In the genomic region with DNA sequence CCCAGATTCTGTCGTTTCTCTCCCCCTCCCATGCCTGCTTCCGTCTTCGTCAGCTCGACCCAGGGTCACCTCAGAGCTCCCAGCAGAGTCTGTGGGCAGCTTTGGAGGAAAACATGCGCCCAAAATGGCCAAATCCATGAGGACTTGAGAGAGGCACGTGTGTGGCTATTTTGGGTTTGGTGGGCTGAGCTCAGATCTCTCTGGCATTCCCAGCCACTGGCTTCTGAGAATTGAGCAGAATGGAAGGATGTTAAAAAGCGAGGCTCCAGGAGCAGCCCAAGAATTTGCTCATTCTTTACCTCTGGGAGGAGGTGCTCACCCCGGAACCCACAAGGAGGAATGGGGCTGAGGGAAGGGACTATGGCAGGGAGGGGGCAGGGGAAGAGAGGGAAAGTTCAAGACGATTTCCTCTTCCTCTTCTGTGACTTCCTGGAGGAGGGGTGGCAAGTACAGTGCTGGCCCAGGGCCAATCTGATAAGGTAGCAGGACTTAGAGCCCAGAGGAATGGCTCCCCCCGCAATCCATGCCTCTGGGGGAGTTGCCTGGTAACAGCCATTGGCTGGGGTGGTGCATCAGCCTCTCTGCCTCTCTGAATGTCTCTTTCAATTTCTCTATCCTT, we compare ENCODE assay signal across 8 cellular contexts. TPM values are rescaled to one million over a fixed set of nuclear protein-coding genes. Genes with fewer than 3 reads are reported as not detected.
DNase-seq lines count a peak whose midpoint lies in the region; ATAC-seq and TF ChIP-seq lines count a peak whose summit lies in the region.

No MANE protein-coding gene starts in this region.

- no peaks in the 10 kb centered on the region; the same call in 1 of the 2 replicates for H3K27me3 Mint-ChIP-seq in WTC11 (ENCODE audit: low read depth)

- CTCF ChIA-PET in WTC11 (lab: Charles Lee) = interaction anchor here (1.9 kb wide), 1 partner anchor 24 kb away, joined by 8 read pairs; no protein-coding TSS in a partner anchor

- in situ Hi-C loops in gastrocnemius medialis (cut with MboI; ENCODE audit: low sequenced_read_pairs in 4 of 4) = no loop called here
- in situ Hi-C loops in GM13976 (cut with MboI; ENCODE audit: low sequenced_read_pairs, unreplicated experiment) = no loop called here

- peak overlapping the region in 2 of 4 donors; percentile 6 to 7 for H3K4me3 ChIP-seq in gastrocnemius medialis

- ATAC-seq in WTC11 (peak; percentile 24; the same call in 1 of the 2 replicates), left cardiac atrium (peak; percentile 83 to 90), gastrocnemius medialis (peak; percentile 62 to 74), GM21390 (IDR thresholded peaks at IDR 0.05; ENCODE audit: unreplicated experiment) (no peak)

- H3K9me3 Mint-ChIP-seq in WTC11 = peaks cover 6% of the 10 kb centered on the region

- TF ChIP-seq CTCF in WTC11 (IDR thresholded peaks at IDR 0.05) (no peak), gastrocnemius medialis (IDR thresholded peaks at IDR 0.05 in 4 of 5, conservative IDR thresholded peaks at IDR 0.05 in 1 of 5) (no peak), GM13976 (IDR thresholded peaks at IDR 0.05; ENCODE audit: borderline replicate concordance, control extremely low read depth, extremely low read depth, insufficient read depth, missing control alignments) (no peak)

- TF ChIP-seq POLR2A in gastrocnemius medialis (IDR thresholded peaks at IDR 0.05) = no peak

- H3K27ac Mint-ChIP-seq in WTC11 = peak overlapping the region; percentile 56

- no peak overlapping the region for H3K4me3 Mint-ChIP-seq in WTC11

- H3K4me1 ChIP-seq in gastrocnemius medialis = peaks cover 7 to 10% of the 10 kb centered on the region in 2 donors

- POLR2A ChIA-PET in WTC11 (lab: Charles Lee) = interaction anchor here (0.7 kb wide), 1 partner anchor 970 kb away, joined by 3 read pairs; no protein-coding TSS in a partner anchor

- no peaks in the 10 kb centered on the region for H3K9me3 ChIP-seq in gastrocnemius medialis

- H3K36me3 Mint-ChIP-seq in WTC11 = peaks cover 15% of the 10 kb centered on the region

- DNase-seq in H4 (ENCODE audit: low spot score) = peak; percentile 55
- no peak for DNase-seq in WTC11 (ENCODE audit: low spot score)
- peak; percentile 91 for DNase-seq in left cardiac atrium
- peak in 1 of 2 donors; percentile 33 for DNase-seq in gastrocnemius medialis
- no peak for DNase-seq in GM13976 (ENCODE audit: low spot score)
- no peak for DNase-seq in medulla oblongata (ENCODE audit: extremely low spot score)
- DNase-seq in SW 1271 (lab: John Stamatoyannopoulos, UW) = no peak

- peaks cover 9% of the 10 kb centered on the region for H3K4me1 Mint-ChIP-seq in WTC11

- H3K27me3 ChIP-seq in gastrocnemius medialis = no peaks in the 10 kb centered on the region

- peak overlapping the region; percentile 47 to 74 (median 68) for H3K27ac ChIP-seq in gastrocnemius medialis

- H3K36me3 ChIP-seq in gastrocnemius medialis = no peaks in the 10 kb centered on the region

- intact Hi-C loops in left cardiac atrium (cut with DNase I) = no loop called here
- intact Hi-C loops in gastrocnemius medialis (cut with DNase I; ENCODE audit: low total_unique reads) = no loop called here

TF ChIP-seq in WTC11, 78 proteins besides CTCF, POLR2A, EP300 and RAD21:
- TF ChIP-seq, protein P1, sequence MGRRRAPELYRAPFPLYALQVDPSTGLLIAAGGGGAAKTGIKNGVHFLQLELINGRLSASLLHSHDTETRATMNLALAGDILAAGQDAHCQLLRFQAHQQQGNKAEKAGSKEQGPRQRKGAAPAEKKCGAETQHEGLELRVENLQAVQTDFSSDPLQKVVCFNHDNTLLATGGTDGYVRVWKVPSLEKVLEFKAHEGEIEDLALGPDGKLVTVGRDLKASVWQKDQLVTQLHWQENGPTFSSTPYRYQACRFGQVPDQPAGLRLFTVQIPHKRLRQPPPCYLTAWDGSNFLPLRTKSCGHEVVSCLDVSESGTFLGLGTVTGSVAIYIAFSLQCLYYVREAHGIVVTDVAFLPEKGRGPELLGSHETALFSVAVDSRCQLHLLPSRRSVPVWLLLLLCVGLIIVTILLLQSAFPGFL (CRISPR knock-in tag; IDR thresholded peaks at IDR 0.05; ENCODE audit: borderline replicate concordance) = no peak
- TF ChIP-seq NFE2L1 (CRISPR knock-in tag; IDR thresholded peaks at IDR 0.05) (no peak), NFYB (CRISPR knock-in tag; conservative IDR thresholded peaks at IDR 0.05; ENCODE audit: low read depth) (no peak), SOX15 (CRISPR knock-in tag; IDR thresholded peaks at IDR 0.05) (no peak), KAT7 (CRISPR knock-in tag; IDR thresholded peaks at IDR 0.05; ENCODE audit: borderline replicate concordance) (no peak)
- TF ChIP-seq, protein P2, sequence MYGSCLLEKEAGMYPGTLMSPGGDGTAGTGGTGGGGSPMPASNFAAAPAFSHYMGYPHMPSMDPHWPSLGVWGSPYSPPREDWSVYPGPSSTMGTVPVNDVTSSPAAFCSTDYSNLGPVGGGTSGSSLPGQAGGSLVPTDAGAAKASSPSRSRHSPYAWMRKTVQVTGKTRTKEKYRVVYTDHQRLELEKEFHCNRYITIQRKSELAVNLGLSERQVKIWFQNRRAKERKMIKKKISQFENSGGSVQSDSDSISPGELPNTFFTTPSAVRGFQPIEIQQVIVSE (CRISPR knock-in tag; IDR thresholded peaks at IDR 0.05; ENCODE audit: borderline replicate concordance) = no peak
- TF ChIP-seq, protein P3, sequence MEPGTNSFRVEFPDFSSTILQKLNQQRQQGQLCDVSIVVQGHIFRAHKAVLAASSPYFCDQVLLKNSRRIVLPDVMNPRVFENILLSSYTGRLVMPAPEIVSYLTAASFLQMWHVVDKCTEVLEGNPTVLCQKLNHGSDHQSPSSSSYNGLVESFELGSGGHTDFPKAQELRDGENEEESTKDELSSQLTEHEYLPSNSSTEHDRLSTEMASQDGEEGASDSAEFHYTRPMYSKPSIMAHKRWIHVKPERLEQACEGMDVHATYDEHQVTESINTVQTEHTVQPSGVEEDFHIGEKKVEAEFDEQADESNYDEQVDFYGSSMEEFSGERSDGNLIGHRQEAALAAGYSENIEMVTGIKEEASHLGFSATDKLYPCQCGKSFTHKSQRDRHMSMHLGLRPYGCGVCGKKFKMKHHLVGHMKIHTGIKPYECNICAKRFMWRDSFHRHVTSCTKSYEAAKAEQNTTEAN (CRISPR knock-in tag; IDR thresholded peaks at IDR 0.05) = no peak
- TF ChIP-seq, protein P4, sequence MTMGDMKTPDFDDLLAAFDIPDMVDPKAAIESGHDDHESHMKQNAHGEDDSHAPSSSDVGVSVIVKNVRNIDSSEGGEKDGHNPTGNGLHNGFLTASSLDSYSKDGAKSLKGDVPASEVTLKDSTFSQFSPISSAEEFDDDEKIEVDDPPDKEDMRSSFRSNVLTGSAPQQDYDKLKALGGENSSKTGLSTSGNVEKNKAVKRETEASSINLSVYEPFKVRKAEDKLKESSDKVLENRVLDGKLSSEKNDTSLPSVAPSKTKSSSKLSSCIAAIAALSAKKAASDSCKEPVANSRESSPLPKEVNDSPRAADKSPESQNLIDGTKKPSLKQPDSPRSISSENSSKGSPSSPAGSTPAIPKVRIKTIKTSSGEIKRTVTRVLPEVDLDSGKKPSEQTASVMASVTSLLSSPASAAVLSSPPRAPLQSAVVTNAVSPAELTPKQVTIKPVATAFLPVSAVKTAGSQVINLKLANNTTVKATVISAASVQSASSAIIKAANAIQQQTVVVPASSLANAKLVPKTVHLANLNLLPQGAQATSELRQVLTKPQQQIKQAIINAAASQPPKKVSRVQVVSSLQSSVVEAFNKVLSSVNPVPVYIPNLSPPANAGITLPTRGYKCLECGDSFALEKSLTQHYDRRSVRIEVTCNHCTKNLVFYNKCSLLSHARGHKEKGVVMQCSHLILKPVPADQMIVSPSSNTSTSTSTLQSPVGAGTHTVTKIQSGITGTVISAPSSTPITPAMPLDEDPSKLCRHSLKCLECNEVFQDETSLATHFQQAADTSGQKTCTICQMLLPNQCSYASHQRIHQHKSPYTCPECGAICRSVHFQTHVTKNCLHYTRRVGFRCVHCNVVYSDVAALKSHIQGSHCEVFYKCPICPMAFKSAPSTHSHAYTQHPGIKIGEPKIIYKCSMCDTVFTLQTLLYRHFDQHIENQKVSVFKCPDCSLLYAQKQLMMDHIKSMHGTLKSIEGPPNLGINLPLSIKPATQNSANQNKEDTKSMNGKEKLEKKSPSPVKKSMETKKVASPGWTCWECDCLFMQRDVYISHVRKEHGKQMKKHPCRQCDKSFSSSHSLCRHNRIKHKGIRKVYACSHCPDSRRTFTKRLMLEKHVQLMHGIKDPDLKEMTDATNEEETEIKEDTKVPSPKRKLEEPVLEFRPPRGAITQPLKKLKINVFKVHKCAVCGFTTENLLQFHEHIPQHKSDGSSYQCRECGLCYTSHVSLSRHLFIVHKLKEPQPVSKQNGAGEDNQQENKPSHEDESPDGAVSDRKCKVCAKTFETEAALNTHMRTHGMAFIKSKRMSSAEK (CRISPR knock-in tag; IDR thresholded peaks at IDR 0.05; ENCODE audit: borderline replicate concordance) = no peak
- TF ChIP-seq, protein P5, sequence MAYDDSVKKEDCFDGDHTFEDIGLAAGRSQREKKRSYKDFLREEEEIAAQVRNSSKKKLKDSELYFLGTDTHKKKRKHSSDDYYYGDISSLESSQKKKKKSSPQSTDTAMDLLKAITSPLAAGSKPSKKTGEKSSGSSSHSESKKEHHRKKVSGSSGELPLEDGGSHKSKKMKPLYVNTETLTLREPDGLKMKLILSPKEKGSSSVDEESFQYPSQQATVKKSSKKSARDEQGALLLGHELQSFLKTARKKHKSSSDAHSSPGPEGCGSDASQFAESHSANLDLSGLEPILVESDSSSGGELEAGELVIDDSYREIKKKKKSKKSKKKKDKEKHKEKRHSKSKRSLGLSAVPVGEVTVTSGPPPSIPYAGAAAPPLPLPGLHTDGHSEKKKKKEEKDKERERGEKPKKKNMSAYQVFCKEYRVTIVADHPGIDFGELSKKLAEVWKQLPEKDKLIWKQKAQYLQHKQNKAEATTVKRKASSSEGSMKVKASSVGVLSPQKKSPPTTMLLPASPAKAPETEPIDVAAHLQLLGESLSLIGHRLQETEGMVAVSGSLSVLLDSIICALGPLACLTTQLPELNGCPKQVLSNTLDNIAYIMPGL (CRISPR knock-in tag; IDR thresholded peaks at IDR 0.05) = no peak

RNA-seq across cellular contexts. Expression of a gene that starts 20.1 kb away (rescaled TPM):
- total RNA-seq in H4 (2014; rRNA removed; shearing (Covaris generic)) = 12.7 and 15.8 TPM in 2 replicates
- total RNA-seq in WTC11 (2021) (21.8 to 27.6 TPM (median 23.9 TPM) in 3 replicates), left cardiac atrium (100 to 1,000 TPM; 125 to 201 TPM), gastrocnemius medialis (1 to 10 TPM; 4.7 to 9.4 (median 7.4) TPM)

Comparison
In these comparisons a context has a peak if more than half of its experiments do, and no peak if none do; other contexts are left out.
1. DNase-seq: peak in H4 (single experiment) and left cardiac atrium (single experiment); none in WTC11 (single experiment), GM13976 (single experiment), medulla oblongata (single experiment) and SW 1271 (0 of 2).